Comparison of ENCODE assay signal across 1 cellular context in genomic region chr3:170360476-170360875, GRCh38.
A peak's percentile ranks its signal among the peaks of the same experiment; 100 is the strongest.
TF ChIP-seq lines count a peak whose summit lies in the region.

No MANE protein-coding gene starts in this region.

TF ChIP-seq in K562, 482 proteins besides CTCF, POLR2A, EP300 and RAD21:
- TF ChIP-seq POLR2B (IDR thresholded peaks at IDR 0.05; ENCODE audit: low read depth, partially characterized antibody) (peak; percentile 12), HLTF (IDR thresholded peaks at IDR 0.05) (no peak), ELF1 (tag; IDR thresholded peaks at IDR 0.05) (0 out of 2 replicates have a peak, but pooled peaks have one; percentile 24)
